ENCODE assay signal across 8 cellular contexts in the genomic region with DNA sequence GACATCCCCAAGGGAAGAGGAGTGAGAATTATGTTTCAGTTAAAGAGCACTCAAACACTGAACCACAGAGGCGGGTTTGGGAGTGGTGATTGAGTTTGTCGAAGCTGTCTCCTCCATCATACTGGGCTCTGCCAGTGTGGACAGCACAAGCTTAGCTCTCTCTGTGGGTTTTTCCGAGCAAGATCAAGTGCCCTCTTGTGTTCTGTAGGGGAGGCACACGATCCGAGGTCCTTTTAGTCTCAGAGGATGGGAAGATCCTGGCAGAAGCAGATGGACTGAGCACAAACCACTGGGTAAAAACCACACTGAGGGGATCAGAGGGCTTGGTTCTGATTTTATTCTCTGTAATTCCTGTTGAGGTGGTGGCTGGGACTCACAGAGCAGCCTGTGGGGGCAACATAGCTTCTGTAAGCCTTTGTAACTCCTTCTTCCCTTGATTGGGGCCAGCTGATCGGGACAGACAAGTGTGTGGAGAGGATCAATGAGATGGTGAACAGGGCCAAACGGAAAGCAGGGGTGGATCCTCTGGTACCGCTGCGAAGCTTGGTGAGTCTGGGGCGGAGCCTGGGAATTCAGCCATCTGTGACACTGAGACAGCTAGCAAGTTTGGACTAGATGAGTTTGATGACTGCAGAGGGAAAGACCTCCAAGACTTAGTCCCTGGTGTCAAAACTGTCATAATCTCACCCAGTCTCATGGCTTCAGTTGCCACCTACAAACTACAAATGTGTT. TPM values are rescaled to one million over a fixed set of nuclear protein-coding genes. Genes with fewer than 3 reads are reported as not detected.
DNase-seq lines count a peak whose midpoint lies in the region; ATAC-seq, FAIRE-seq and TF ChIP-seq lines count a peak whose summit lies in the region.

No MANE protein-coding gene starts in this region.

- H3K27ac ChIP-seq in OCI-LY7 (ENCODE audit: low read depth, low read length, poor library complexity, severe bottlenecking) (peak overlapping the region; percentile 99), pancreas (peak overlapping the region in 1 of 4 donors; percentile 58)

- TF ChIP-seq CTCF in AG09309 (IDR thresholded peaks at IDR 0.05; ENCODE audit: control insufficient read depth, insufficient read depth, low read depth, low read length, missing control alignments) (peak; percentile 56), OCI-LY7 (conservative IDR thresholded peaks at IDR 0.05; ENCODE audit: low read length) (peak; percentile 81), endothelial cell (IDR thresholded peaks at IDR 0.05; ENCODE audit: unreplicated experiment) (peak; percentile 16), pancreas (IDR thresholded peaks at IDR 0.05) (peak in 1 of 4 donors; percentile 15)

- H3K4me3 Mint-ChIP-seq in endothelial cell (ENCODE audit: unreplicated experiment), result peak overlapping the region; percentile 98

- H2AFZ ChIP-seq in OCI-LY7 (ENCODE audit: low read length), result no peak overlapping the region

- H3K4me2 ChIP-seq in OCI-LY7 (ENCODE audit: low read length), result peak overlapping the region; percentile 92

- 24 to 29% methylated on average over 10 of the region's 10 CpGs for WGBS in pancreas, 2 donors

- H3K27me3 Mint-ChIP-seq in endothelial cell (ENCODE audit: unreplicated experiment), result peaks cover 16% of the 10 kb centered on the region

- H3K36me3 Mint-ChIP-seq in endothelial cell (ENCODE audit: low read depth, unreplicated experiment), result peaks cover 43% of the 10 kb centered on the region

- ATAC-seq in pancreas, result peak in 1 of 4 donors; percentile 12
- no peak for ATAC-seq in HG03025 (IDR thresholded peaks at IDR 0.05; ENCODE audit: low FRiP score, unreplicated experiment)
- ATAC-seq in GM18502 (IDR thresholded peaks at IDR 0.05; ENCODE audit: poor library complexity, unreplicated experiment), result no peak

- no peaks in the 10 kb centered on the region for H3K9me3 ChIP-seq in OCI-LY7 (ENCODE audit: low read length)
- H3K9me3 ChIP-seq in pancreas, result no peaks in the 10 kb centered on the region

- H4K20me1 ChIP-seq in OCI-LY7 (ENCODE audit: insufficient read depth, low read length), result peaks cover 18% of the 10 kb centered on the region

- H3K36me3 ChIP-seq in OCI-LY7 (ENCODE audit: insufficient read depth, low read length) (peaks cover 60% of the 10 kb centered on the region), pancreas (peaks cover 8 to 28% (median 11%) of the 10 kb centered on the region in 3 donors)

- DNase-seq in AG09309 (ENCODE audit: low read depth) (no peak), GM12892 (ENCODE audit: insufficient read length) (no peak), OCI-LY7 (ENCODE audit: low spot score) (peak; percentile 71), endothelial cell (ENCODE audit: low spot score) (no peak), pancreas (peak in 4 of 6 donors; percentile 16 to 48 (median 38)), cardiac septum (ENCODE audit: low spot score) (no peak)

- no peak overlapping the region for H3K4me3 ChIP-seq in AG09309 (ENCODE audit: control insufficient read depth, low read depth, low read length)
- H3K4me3 ChIP-seq in OCI-LY7 (ENCODE audit: low read depth, low read length, poor library complexity, severe bottlenecking), result peak overlapping the region; percentile 94
- peak overlapping the region in 1 of 4 donors; percentile 97 for H3K4me3 ChIP-seq in pancreas

- no peak overlapping the region for H3K27ac Mint-ChIP-seq in endothelial cell (ENCODE audit: unreplicated experiment)

- peaks cover 33% of the 10 kb centered on the region for H3K4me1 Mint-ChIP-seq in endothelial cell (ENCODE audit: unreplicated experiment)

- intact Hi-C loops in OCI-LY7 (cut with micrococcal nuclease; ENCODE audit: unreplicated experiment) (loop anchor here (2.0 kb wide), 1 partner anchor 48 kb away; no protein-coding TSS in a partner anchor), pancreas (cut with DNase I) (no loop called here), cardiac septum (cut with DNase I) (no loop called here)

- H3K4me1 ChIP-seq in OCI-LY7 (ENCODE audit: insufficient read depth, low read length, poor library complexity, severe bottlenecking) (peaks cover 60% of the 10 kb centered on the region), pancreas (peaks cover 0 to 24% (median 8%) of the 10 kb centered on the region in 3 donors)

- no peaks in the 10 kb centered on the region for H3K27me3 ChIP-seq in pancreas

- H3K9me2 ChIP-seq in OCI-LY7 (ENCODE audit: insufficient read depth, low read length), result no peaks in the 10 kb centered on the region

- POLR2A ChIA-PET in OCI-LY7 (lab: Charles Lee), result interaction anchor here (0.5 to 1.8 kb wide), 6 partner anchors 9 to 160 kb away, joined by 3 to 9 read pairs (median 6); a partner anchor contains a TSS

- peaks cover 59% of the 10 kb centered on the region for H3K79me2 ChIP-seq in OCI-LY7 (ENCODE audit: insufficient read depth, low read depth, low read length)

- 0 out of 2 replicates have a peak, but pooled peaks have one; percentile 28 for TF ChIP-seq POLR2A in GM12892 (IDR thresholded peaks at IDR 0.05; ENCODE audit: low read depth, low read length)

- no peaks in the 10 kb centered on the region for H3K9me3 Mint-ChIP-seq in endothelial cell (ENCODE audit: unreplicated experiment)

- FAIRE-seq in GM12892 (lab: Jason Lieb, UNC) (no peak), pancreas (lab: Jason Lieb, UNC) (no peak)

- CTCF ChIA-PET in OCI-LY7 (lab: Charles Lee; ENCODE audit: unreplicated experiment), result interaction anchor here (0.9 to 2.0 kb wide), 9 partner anchors 10 to 84 kb away, joined by 4 to 6 read pairs (median 5); no protein-coding TSS in a partner anchor

- BruUV-seq in OCI-LY7 (replicated peaks; lab: Mats Ljungman, UMichigan), result no TSS peak

RNA-seq across cellular contexts. Expression of a gene that starts 2.0 kb away (rescaled TPM):
- 95.6 TPM for polyA plus RNA-seq in GM12892 (2012; ENCODE audit: missing spikeins)
- 79.7 and 97.8 TPM in 2 replicates for total RNA-seq in OCI-LY7 (2014; rRNA removed; shearing (Covaris generic))
- 211 and 221 TPM in 2 replicates for total RNA-seq in OCI-LY7 (2022)
- total RNA-seq in endothelial cell (ENCODE audit: unreplicated experiment), result 125 TPM
- total RNA-seq in pancreas, result 10 to 100 TPM; 38.9 to 83.2 (median 54.4) TPM
- 100 to 1,000 TPM; 136 to 138 TPM for polyA plus RNA-seq in pancreas
- total RNA-seq in cardiac septum, result 45.0 TPM

RNA-seq across cellular contexts. Expression of a gene that starts 59.6 kb away (rescaled TPM):
- 21.5 TPM for polyA plus RNA-seq in GM12892 (2012; ENCODE audit: missing spikeins)
- total RNA-seq in OCI-LY7 (2014; rRNA removed; shearing (Covaris generic)), result 30.8 and 35.4 TPM in 2 replicates
- total RNA-seq in OCI-LY7 (2022) (26.4 and 31.6 TPM in 2 replicates), endothelial cell (ENCODE audit: unreplicated experiment) (4.6 TPM), pancreas (10 to 100 TPM; 15.0 to 18.8 (median 15.6) TPM), cardiac septum (26.3 TPM)
- 10 to 100 TPM; 17.4 to 28.5 TPM for polyA plus RNA-seq in pancreas

RNA-seq across cellular contexts. Expression of a gene that starts 60.0 kb away (rescaled TPM):
- polyA plus RNA-seq in GM12892 (2012; ENCODE audit: missing spikeins), result 28.6 TPM
- 18.7 and 31.5 TPM in 2 replicates for total RNA-seq in OCI-LY7 (2014; rRNA removed; shearing (Covaris generic))
- total RNA-seq in OCI-LY7 (2022) (38.3 and 42.7 TPM in 2 replicates), endothelial cell (ENCODE audit: unreplicated experiment) (24.7 TPM), pancreas (10 to 100 TPM; 11.6 to 17.6 (median 14.4) TPM), cardiac septum (27.8 TPM)
- 10 to 100 TPM; 14.5 to 22.5 TPM for polyA plus RNA-seq in pancreas

Comparison
In these comparisons a context has a peak if more than half of its experiments do, and no peak if none do; other contexts are left out.
1. DNase-seq: peak in OCI-LY7 (single experiment) and pancreas (4 of 6); none in AG09309 (single experiment), GM12892 (single experiment), endothelial cell (single experiment) and cardiac septum (single experiment).